23 cellular contexts compared by ENCODE assay signal in genomic region chr10:103262229-103262628, GRCh38. TPM values are rescaled to one million over a fixed set of nuclear protein-coding genes. Genes with fewer than 3 reads are reported as not detected.
DNase-seq lines count a peak whose midpoint lies in the region; ATAC-seq and TF ChIP-seq lines count a peak whose summit lies in the region.
"Had no signal": no experiment of that assay in that cellular context is flagged by ENCODE, and none has a peak within 500 bp of the region (broad histone marks: within the 10 kb centered on the region; RNA-seq: fewer than 3 reads in every experiment).

No MANE protein-coding gene starts in this region.

- H3K27ac ChIP-seq in psoas muscle: no peak overlapping the region
- H3K27ac ChIP-seq: epithelial cell of prostate, suprapubic skin had no signal

- no peak for DNase-seq in activated naive CD4-positive, alpha-beta T cell treated with anti-CD3 and anti-CD28 coated beads, Interleukin-2, amount 50 U/mL, for 72 hours (ENCODE audit: low spot score in 2 of 2)
- DNase-seq in activated naive CD4-positive, alpha-beta T cell treated with Interleukin-2 at 50 U/mL for 16 hours: no peak
- DNase-seq in HFFc6 (peak; percentile 62), psoas muscle (no peak), left colon (no peak)
- DNase-seq in stimulated activated effector memory CD8-positive, alpha-beta T cell treated with anti-CD3 and anti-CD28 coated beads, Interleukin-12 subunit alpha, Interleukin-12 subunit beta, amount 100 ng/mL, for 72 hours (ENCODE audit: low spot score in 2 of 2): no peak
- DNase-seq: C1 segment of cervical spinal cord, Caco-2, DND-41, foreskin fibroblast, naive B cell, NCI-H1105 treated with DMSO at 0.1 percent for 48 hours, NCI-H2081, OCI-M1, SHP77 had no signal

- intact Hi-C loops in psoas muscle (cut with DNase I) (no loop called here), left colon (cut with DNase I, micrococcal nuclease) (no loop called here)

- H3K4me1 ChIP-seq in psoas muscle: no peaks in the 10 kb centered on the region
- H3K4me1 ChIP-seq: Caco-2, HAP-1, suprapubic skin had no signal

- H3K27me3 Mint-ChIP-seq in HFFc6 (ENCODE audit: insufficient read depth): peaks cover 9% of the 10 kb centered on the region; the same call in 1 of the 2 replicates
- H3K27me3 Mint-ChIP-seq in activated T-helper 17 cell treated with anti-CD3 and anti-CD28 coated beads, Interleukin-2, amount 50 U/mL, for 72 hours: peaks cover 36% of the 10 kb centered on the region

- WGBS in psoas muscle, 3 donors: 67 to 77% (median 75%) methylated on average over 3 of the region's 3 CpGs

- no peak overlapping the region for H3K4me3 Mint-ChIP-seq in HFFc6
- H3K4me3 Mint-ChIP-seq in activated T-helper 17 cell treated with anti-CD3 and anti-CD28 coated beads, Interleukin-2, amount 50 U/mL, for 72 hours: no peak overlapping the region
- H3K4me3 Mint-ChIP-seq in stimulated activated effector memory CD8-positive, alpha-beta T cell treated with anti-CD3 and anti-CD28 coated beads, Interleukin-12 subunit alpha, Interleukin-12 subunit beta, amount 100 ng/mL, for 72 hours: no peak overlapping the region
- H3K4me3 Mint-ChIP-seq: activated naive CD4-positive, alpha-beta T cell treated with anti-CD3 and anti-CD28 coated beads, Interleukin-2, amount 50 U/mL, for 24 hours; activated T-helper 1 cell treated with anti-CD3 and anti-CD28 coated beads, Interleukin-12 subunit alpha, Interleukin-12 subunit beta, Interleukin-2, Interleukin-4 antibody, amounts not matched to agents 30 ng/mL and 10 ng/mL and 1 ng/mL, durations not matched to agents 14 hours and 24 hours and 36 hours; IgD-negative memory B cell; naive B cell had no signal

- H3K27ac Mint-ChIP-seq in activated naive CD4-positive, alpha-beta T cell treated with anti-CD3 and anti-CD28 coated beads, Interleukin-2, amount 50 U/mL, for 72 hours: no peak overlapping the region
- H3K27ac Mint-ChIP-seq in HFFc6: no peak overlapping the region
- H3K27ac Mint-ChIP-seq in activated T-helper 17 cell treated with anti-CD3 and anti-CD28 coated beads, Interleukin-2, amount 50 U/mL, for 72 hours: no peak overlapping the region
- H3K27ac Mint-ChIP-seq in stimulated activated effector memory CD8-positive, alpha-beta T cell treated with anti-CD3 and anti-CD28 coated beads, Interleukin-12 subunit alpha, Interleukin-12 subunit beta, amount 100 ng/mL, for 72 hours: no peak overlapping the region
- H3K27ac Mint-ChIP-seq: activated naive CD4-positive, alpha-beta T cell treated with anti-CD3 and anti-CD28 coated beads, Interleukin-2, amount 50 U/mL, for 24 hours; activated T-helper 1 cell treated with anti-CD3 and anti-CD28 coated beads, Interleukin-12 subunit alpha, Interleukin-12 subunit beta, Interleukin-2, Interleukin-4 antibody, amounts not matched to agents 30 ng/mL and 10 ng/mL and 1 ng/mL, durations not matched to agents 14 hours and 24 hours and 36 hours; IgD-negative memory B cell had no signal

- no peak overlapping the region for H3K4me3 ChIP-seq in psoas muscle
- H3K4me3 ChIP-seq: HAP-1, suprapubic skin had no signal

- peaks cover 6% of the 10 kb centered on the region; the same call in 1 of the 2 replicates for H3K4me1 Mint-ChIP-seq in HFFc6 (ENCODE audit: low read depth)
- H3K4me1 Mint-ChIP-seq in activated T-helper 17 cell treated with anti-CD3 and anti-CD28 coated beads, Interleukin-2, amount 50 U/mL, for 72 hours: no peaks in the 10 kb centered on the region
- no peaks in the 10 kb centered on the region for H3K4me1 Mint-ChIP-seq in stimulated activated effector memory CD8-positive, alpha-beta T cell treated with anti-CD3 and anti-CD28 coated beads, Interleukin-12 subunit alpha, Interleukin-12 subunit beta, amount 100 ng/mL, for 72 hours
- H3K4me1 Mint-ChIP-seq: activated naive CD4-positive, alpha-beta T cell treated with anti-CD3 and anti-CD28 coated beads, Interleukin-2, amount 50 U/mL, for 24 hours; IgD-negative memory B cell; naive B cell had no signal

- peak; percentile 81 to 83 for ATAC-seq in activated naive CD4-positive, alpha-beta T cell treated with anti-CD3 and anti-CD28 coated beads, Interleukin-2, amount 50 U/mL, for 72 hours
- peak; percentile 82 for ATAC-seq in activated T-helper 17 cell treated with anti-CD3 and anti-CD28 coated beads, Interleukin-2, amount 50 U/mL, for 72 hours (replicated peaks)
- peak; percentile 69 for ATAC-seq in stimulated activated effector memory CD8-positive, alpha-beta T cell treated with anti-CD3 and anti-CD28 coated beads, Interleukin-12 subunit alpha, Interleukin-12 subunit beta, amount 100 ng/mL, for 72 hours
- ATAC-seq in psoas muscle: no peak
- no peak for ATAC-seq in left colon

- TF ChIP-seq CTCF in HFFc6 (IDR thresholded peaks at IDR 0.05) (no peak), psoas muscle (IDR thresholded peaks at IDR 0.05) (no peak)

- H3K36me3 ChIP-seq in psoas muscle (ENCODE audit: insufficient read depth in 1 of 2, low read depth in 1 of 2): no peaks in the 10 kb centered on the region
- H3K36me3 ChIP-seq: HAP-1, suprapubic skin had no signal

- H3K9me3 ChIP-seq in psoas muscle: no peaks in the 10 kb centered on the region
- H3K9me3 ChIP-seq: HAP-1, suprapubic skin had no signal

- peaks cover 0 to 16% (median 0%) of the 10 kb centered on the region in 3 donors for H3K27me3 ChIP-seq in psoas muscle (ENCODE audit: insufficient read depth in 3 of 3, low read length in 2 of 3)

- H3K36me3 Mint-ChIP-seq in activated naive CD4-positive, alpha-beta T cell treated with anti-CD3 and anti-CD28 coated beads, Interleukin-2, amount 50 U/mL, for 72 hours: peaks cover 0 to 16% of the 10 kb centered on the region in 2 donors
- peaks cover 12% of the 10 kb centered on the region for H3K36me3 Mint-ChIP-seq in HFFc6 (ENCODE audit: low read depth)
- no peaks in the 10 kb centered on the region for H3K36me3 Mint-ChIP-seq in activated T-helper 17 cell treated with anti-CD3 and anti-CD28 coated beads, Interleukin-2, amount 50 U/mL, for 72 hours (ENCODE audit: low read depth)
- no peaks in the 10 kb centered on the region for H3K36me3 Mint-ChIP-seq in stimulated activated effector memory CD8-positive, alpha-beta T cell treated with anti-CD3 and anti-CD28 coated beads, Interleukin-12 subunit alpha, Interleukin-12 subunit beta, amount 100 ng/mL, for 72 hours

- peaks cover 0 to 20% of the 10 kb centered on the region in 2 donors for H3K9me3 Mint-ChIP-seq in activated naive CD4-positive, alpha-beta T cell treated with anti-CD3 and anti-CD28 coated beads, Interleukin-2, amount 50 U/mL, for 72 hours
- peaks cover 17% of the 10 kb centered on the region for H3K9me3 Mint-ChIP-seq in HFFc6
- H3K9me3 Mint-ChIP-seq in activated T-helper 17 cell treated with anti-CD3 and anti-CD28 coated beads, Interleukin-2, amount 50 U/mL, for 72 hours: no peaks in the 10 kb centered on the region
- H3K9me3 Mint-ChIP-seq in stimulated activated effector memory CD8-positive, alpha-beta T cell treated with anti-CD3 and anti-CD28 coated beads, Interleukin-12 subunit alpha, Interleukin-12 subunit beta, amount 100 ng/mL, for 72 hours: no peaks in the 10 kb centered on the region

RNA-seq across cellular contexts. Expression of gene INA, which starts 14.7 kb away (rescaled TPM):
- under 1 TPM in 1 of 2 donors, not detected in 1; 0.27 TPM for total RNA-seq in activated naive CD4-positive, alpha-beta T cell treated with anti-CD3 and anti-CD28 coated beads, Interleukin-2, amount 50 U/mL, for 72 hours
- total RNA-seq in HFFc6 (2021; fragmentation: NEBNext Ultra II Directional; extraction: Animal tissue kit (Norgen Biotek cat#: 25700)): 1 to 10 TPM in 2 of 6 experiments, under 1 TPM in 3, not detected in 1; 0.06 to 1.3 (median 0.10) TPM
- under 1 TPM; 0.13 to 0.65 TPM for total RNA-seq in activated T-helper 17 cell treated with anti-CD3 and anti-CD28 coated beads, Interleukin-2, amount 50 U/mL, for 72 hours
- not detected for total RNA-seq in psoas muscle
- polyA plus RNA-seq in psoas muscle: under 1 TPM in 2 of 3 donors, not detected in 1; 0.06 to 0.08 TPM
- under 1 TPM; 0.18 to 0.78 TPM for total RNA-seq in left colon
- total RNA-seq: MCF 10A had no signal
- polyA plus RNA-seq: IgD-negative memory B cell had no signal

RNA-seq across cellular contexts. Expression of gene RPEL1, which starts 16.5 kb away (rescaled TPM):
- total RNA-seq in activated naive CD4-positive, alpha-beta T cell treated with anti-CD3 and anti-CD28 coated beads, Interleukin-2, amount 50 U/mL, for 72 hours: not detected
- total RNA-seq in HFFc6 (2021; fragmentation: NEBNext Ultra II Directional; extraction: Animal tissue kit (Norgen Biotek cat#: 25700)): under 1 TPM in 1 of 6 experiments, not detected in 5; 0.14 TPM
- not detected for total RNA-seq in activated T-helper 17 cell treated with anti-CD3 and anti-CD28 coated beads, Interleukin-2, amount 50 U/mL, for 72 hours
- total RNA-seq in psoas muscle: not detected
- polyA plus RNA-seq in psoas muscle: under 1 TPM in 1 of 3 donors, not detected in 2; 0.01 TPM
- total RNA-seq in left colon: not detected
- total RNA-seq: activated T-helper 1 cell treated with anti-CD3 and anti-CD28 coated beads, Interleukin-12 subunit alpha, Interleukin-12 subunit beta, Interleukin-2, Interleukin-4 antibody, amounts not matched to agents 30 ng/mL and 10 ng/mL and 1 ng/mL, durations not matched to agents 14 hours and 24 hours and 36 hours; Caco-2; MCF 10A; suprapubic skin had no signal
- polyA plus RNA-seq: IgD-negative memory B cell had no signal

Comparison
In these comparisons a context has a peak if more than half of its experiments do, and no peak if none do; other contexts are left out.
1. ATAC-seq: peak in activated naive CD4-positive, alpha-beta T cell treated with anti-CD3 and anti-CD28 coated beads, Interleukin-2, amount 50 U/mL, for 72 hours (2 of 2), activated T-helper 17 cell treated with anti-CD3 and anti-CD28 coated beads, Interleukin-2, amount 50 U/mL, for 72 hours (single experiment) and stimulated activated effector memory CD8-positive, alpha-beta T cell treated with anti-CD3 and anti-CD28 coated beads, Interleukin-12 subunit alpha, Interleukin-12 subunit beta, amount 100 ng/mL, for 72 hours (single experiment); none in psoas muscle (0 of 4) and left colon (single experiment).